In genomic region chr1:25611843-25612242, GRCh38 we compare ENCODE assay signal across 30 cellular contexts.
"Had no signal": no experiment of that assay in that cellular context is flagged by ENCODE, and none has a peak within 500 bp of the region (broad histone marks: within the 10 kb centered on the region; RNA-seq: fewer than 3 reads in every experiment).

No MANE protein-coding gene starts in this region.

- DNase-seq: activated B cell treated with CpG ODN at 0.5 μM for 24 hours; activated CD4-positive, alpha-beta memory T cell treated with anti-CD3 and anti-CD28 coated beads, Interleukin-2, amount 10 ng/mL, durations not matched to agents 7 days and 5 days; activated CD4-positive, alpha-beta T cell treated with anti-CD3 and anti-CD28 coated beads for 4 hours; activated CD4-positive, CD25-positive, alpha-beta regulatory T cell treated with anti-CD3 and anti-CD28 coated beads, Interleukin-2, amount 50 U/mL, for 72 hours; activated gamma-delta T cell; activated naive CD4-positive, alpha-beta T cell treated with Interleukin-2 at 50 U/mL for 16 hours; activated naive CD8-positive, alpha-beta T cell treated with anti-CD3 and anti-CD28 coated beads, Interleukin-2, amount 10 ng/mL, durations not matched to agents 7 days and 5 days; activated T-cell treated with anti-CD3 and anti-CD28 coated beads, Interleukin-2, amount 50 U/mL, for 24 hours; amygdala; Kasumi-1; KG1; MM.1S; MV-4-11; NCI-H1092; NCI-H187; NCI-H2029 treated with DMSO at 0.1 percent for 48 hours; NCI-H2171 treated with DMSO at 0.1 percent for 48 hours; NCI-H2227 treated with DMSO at 0.1 percent for 48 hours; NCI-H446; NCI-H510A treated with DMSO at 0.1 percent for 48 hours; NCI-H526 treated with DMSO at 0.1 percent for 48 hours; NCI-H774; SHP77; T-cell; T-helper 2 cell; T-helper 9 cell had no signal

- H3K27me3 ChIP-seq: ascending aorta, SJCRH30 had no signal

- ATAC-seq: T-cell had no signal

- H3K9me3 ChIP-seq: ascending aorta, SJCRH30 had no signal

- H3K27ac ChIP-seq: ascending aorta, cardiac muscle cell, SJCRH30, SK-N-MC had no signal

- H3K4me3 ChIP-seq: ascending aorta, cardiac muscle cell, SJCRH30, SK-N-MC had no signal

- H3K36me3 ChIP-seq: ascending aorta, cardiac muscle cell, SJCRH30 had no signal
